In genomic region chr3:153484842-153485241, GRCh38 we compare ENCODE assay signal across 30 cellular contexts.
DNase-seq lines count a peak whose midpoint lies in the region; ATAC-seq, FAIRE-seq and TF ChIP-seq lines count a peak whose summit lies in the region.
"Had no signal": no experiment of that assay in that cellular context is flagged by ENCODE, and none has a peak within 500 bp of the region (broad histone marks: within the 10 kb centered on the region; RNA-seq: fewer than 3 reads in every experiment).

No MANE protein-coding gene starts in this region.

- no peak overlapping the region for H3K4me3 Mint-ChIP-seq in activated naive CD4-positive, alpha-beta T cell treated with anti-CD3 and anti-CD28 coated beads, Interleukin-2, amount 10 ng/mL, durations not matched to agents 7 days and 5 days
- H3K4me3 Mint-ChIP-seq in stimulated activated naive B cell treated with anti-CD40 and anti-IgM and Interleukin-4, amounts not matched to agents 10 μg/mL and 1 μg/mL and 100 μg/mL, for 72 hours: no peak overlapping the region
- H3K4me3 Mint-ChIP-seq: immature natural killer cell, neural crest cell had no signal

- H3F3A ChIP-seq in MM.1S (ENCODE audit: insufficient read depth, low read length): peaks cover 31% of the 10 kb centered on the region

- H3K79me2 ChIP-seq in MM.1S (ENCODE audit: low read length): no peaks in the 10 kb centered on the region
- H3K79me2 ChIP-seq: parathyroid adenoma had no signal

- H3K9me2 ChIP-seq in MM.1S (replicated peaks; ENCODE audit: insufficient read depth, low read length): no peaks in the 10 kb centered on the region

- no peaks in the 10 kb centered on the region for H3K36me3 ChIP-seq in MM.1S (replicated peaks; ENCODE audit: insufficient read depth, low read length)
- H3K36me3 ChIP-seq: adrenal gland, brain microvascular endothelial cell, gastrocnemius medialis, right atrium auricular region had no signal

- H3K4me3 ChIP-seq in MM.1S (ENCODE audit: low read length): peak overlapping the region; percentile 40
- H3K4me3 ChIP-seq: adrenal gland, dorsolateral prefrontal cortex, gastrocnemius medialis, right atrium auricular region had no signal

- no peak for TF ChIP-seq CTCF in MM.1S (IDR thresholded peaks at IDR 0.05; ENCODE audit: low read length)

- DNase-seq in activated naive CD4-positive, alpha-beta T cell treated with anti-CD3 and anti-CD28 coated beads, Interleukin-2, amount 10 ng/mL, durations not matched to agents 7 days and 5 days: no peak
- DNase-seq in activated naive CD4-positive, alpha-beta T cell (lab: John Stamatoyannopoulos, UW): no peak
- DNase-seq in MM.1S (peak; percentile 91), GM19239 (ENCODE audit: insufficient read length, low spot score) (no peak), NCI-H1417 (lab: John Stamatoyannopoulos, UW) (no peak), NCI-H774 (lab: John Stamatoyannopoulos, UW) (no peak)
- no peak for DNase-seq in stimulated activated naive B cell treated with anti-CD40 and anti-IgM and Interleukin-4, amounts not matched to agents 10 μg/mL and 1 μg/mL and 100 μg/mL, for 72 hours
- DNase-seq: activated CD4-positive, alpha-beta T cell treated with anti-CD3 and anti-CD28 coated beads for 48 hours; activated effector memory CD4-positive, alpha-beta T cell treated with anti-CD3 and anti-CD28 coated beads, Interleukin-2, amount 50 U/mL, for 16 hours; adrenal gland; brain microvascular endothelial cell; COR-L47; dorsolateral prefrontal cortex; gastrocnemius medialis; GDM1; hypothalamus; immature natural killer cell; IMR-90; NCI-H1092 treated with DMSO at 0.1 percent for 48 hours; NCI-H187 treated with DMSO at 0.1 percent for 48 hours; NCI-H2171 treated with DMSO at 0.1 percent for 48 hours; NCI-H510A treated with DMSO at 0.1 percent for 48 hours; Right ventricle myocardium superior; T-helper 9 cell; trophoblast cell had no signal

- no peaks in the 10 kb centered on the region for H3K36me3 Mint-ChIP-seq in activated naive CD4-positive, alpha-beta T cell treated with anti-CD3 and anti-CD28 coated beads, Interleukin-2, amount 10 ng/mL, durations not matched to agents 7 days and 5 days
- H3K36me3 Mint-ChIP-seq in stimulated activated naive B cell treated with anti-CD40 and anti-IgM and Interleukin-4, amounts not matched to agents 10 μg/mL and 1 μg/mL and 100 μg/mL, for 72 hours: no peaks in the 10 kb centered on the region

- H3K4me1 ChIP-seq in MM.1S (ENCODE audit: low read length): peaks cover 34% of the 10 kb centered on the region
- H3K4me1 ChIP-seq: adrenal gland, gastrocnemius medialis, parathyroid adenoma, right atrium auricular region had no signal

- H3K27ac Mint-ChIP-seq in activated naive CD4-positive, alpha-beta T cell treated with anti-CD3 and anti-CD28 coated beads, Interleukin-2, amount 10 ng/mL, durations not matched to agents 7 days and 5 days: peak overlapping the region; percentile 77
- peak overlapping the region; percentile 63 for H3K27ac Mint-ChIP-seq in stimulated activated naive B cell treated with anti-CD40 and anti-IgM and Interleukin-4, amounts not matched to agents 10 μg/mL and 1 μg/mL and 100 μg/mL, for 72 hours
- H3K27ac Mint-ChIP-seq: immature natural killer cell had no signal

- no peaks in the 10 kb centered on the region for H3K27me3 Mint-ChIP-seq in activated naive CD4-positive, alpha-beta T cell treated with anti-CD3 and anti-CD28 coated beads, Interleukin-2, amount 10 ng/mL, durations not matched to agents 7 days and 5 days
- no peaks in the 10 kb centered on the region for H3K27me3 Mint-ChIP-seq in stimulated activated naive B cell treated with anti-CD40 and anti-IgM and Interleukin-4, amounts not matched to agents 10 μg/mL and 1 μg/mL and 100 μg/mL, for 72 hours

- CTCF ChIA-PET in activated naive CD4-positive, alpha-beta T cell treated with anti-CD3 and anti-CD28 coated beads, Interleukin-2, amount 10 ng/mL, durations not matched to agents 7 days and 5 days (lab: Charles Lee): no interaction called here

- H3K9me3 ChIP-seq in MM.1S (replicated peaks; ENCODE audit: insufficient read depth, low read length): no peaks in the 10 kb centered on the region
- H3K9me3 ChIP-seq: adrenal gland, gastrocnemius medialis, right atrium auricular region had no signal

- no peaks in the 10 kb centered on the region for H3K27me3 ChIP-seq in MM.1S (replicated peaks; ENCODE audit: insufficient read depth, low read length)
- H3K27me3 ChIP-seq: adrenal gland, brain microvascular endothelial cell, dorsolateral prefrontal cortex, gastrocnemius medialis, right atrium auricular region had no signal

- FAIRE-seq in GM19239 (lab: Jason Lieb, UNC): no peak

- peak overlapping the region; percentile 62 for H3K9ac ChIP-seq in MM.1S (ENCODE audit: low read length)
- H3K9ac ChIP-seq: parathyroid adenoma had no signal

- H3K9me3 Mint-ChIP-seq in activated naive CD4-positive, alpha-beta T cell treated with anti-CD3 and anti-CD28 coated beads, Interleukin-2, amount 10 ng/mL, durations not matched to agents 7 days and 5 days: no peaks in the 10 kb centered on the region
- H3K9me3 Mint-ChIP-seq in stimulated activated naive B cell treated with anti-CD40 and anti-IgM and Interleukin-4, amounts not matched to agents 10 μg/mL and 1 μg/mL and 100 μg/mL, for 72 hours: no peaks in the 10 kb centered on the region
- H3K9me3 Mint-ChIP-seq: immature natural killer cell, neural crest cell had no signal

- H2AFZ ChIP-seq in MM.1S (ENCODE audit: low read length): peak overlapping the region; percentile 61
- H2AFZ ChIP-seq: parathyroid adenoma had no signal

- peak overlapping the region; percentile 62 for H3K4me2 ChIP-seq in MM.1S (ENCODE audit: low read depth, low read length)

- no peaks in the 10 kb centered on the region for H4K20me1 ChIP-seq in MM.1S (ENCODE audit: insufficient read depth, low read length)

- peaks cover 18% of the 10 kb centered on the region for H3K4me1 Mint-ChIP-seq in activated naive CD4-positive, alpha-beta T cell treated with anti-CD3 and anti-CD28 coated beads, Interleukin-2, amount 10 ng/mL, durations not matched to agents 7 days and 5 days
- peaks cover 0 to 2% of the 10 kb centered on the region in 2 donors for H3K4me1 Mint-ChIP-seq in stimulated activated naive B cell treated with anti-CD40 and anti-IgM and Interleukin-4, amounts not matched to agents 10 μg/mL and 1 μg/mL and 100 μg/mL, for 72 hours
- H3K4me1 Mint-ChIP-seq: neural crest cell had no signal

- ATAC-seq in GM19372 (IDR thresholded peaks at IDR 0.05; ENCODE audit: low read depth, unreplicated experiment): peak; percentile 73
- ATAC-seq in stimulated activated naive B cell treated with anti-CD40 and anti-IgM and Interleukin-4, amounts not matched to agents 10 μg/mL and 1 μg/mL and 100 μg/mL, for 72 hours (replicated peaks): no peak
- ATAC-seq: gastrocnemius medialis had no signal

- H3K27ac ChIP-seq in MM.1S (ENCODE audit: low read length): peak overlapping the region; percentile 90
- H3K27ac ChIP-seq: adrenal gland, brain microvascular endothelial cell, dorsolateral prefrontal cortex, gastrocnemius medialis, parathyroid adenoma, right atrium auricular region, VCaP had no signal
